In the genomic region with DNA sequence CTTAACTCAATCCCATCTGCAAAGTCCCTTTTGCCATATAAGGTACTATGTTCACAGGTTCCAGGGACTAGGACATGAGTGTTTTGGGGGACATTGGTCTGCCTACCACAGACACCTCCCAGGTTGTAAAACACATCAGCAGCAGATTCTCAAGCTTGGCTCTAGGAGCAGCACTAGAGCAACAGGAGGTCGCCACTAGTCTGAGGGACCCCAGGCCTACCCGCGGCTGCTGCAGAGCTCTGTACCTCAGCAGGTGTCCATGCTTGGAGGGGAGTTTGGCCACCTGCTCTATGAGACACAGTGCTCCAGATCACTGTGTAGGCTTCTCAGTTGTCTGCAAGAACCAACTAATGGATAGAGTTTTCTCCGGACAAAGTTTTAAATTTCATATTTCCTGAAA, we compare ENCODE assay signal across 29 cellular contexts.
"Had no signal": no experiment of that assay in that cellular context is flagged by ENCODE, and none has a peak within 500 bp of the region (broad histone marks: within the 10 kb centered on the region; RNA-seq: fewer than 3 reads in every experiment).

No MANE protein-coding gene starts in this region.

- ATAC-seq: activated naive CD8-positive, alpha-beta T cell treated with anti-CD3 and anti-CD28 coated beads, Interleukin-2, amount 50 U/mL, for 24 hours; activated T-cell treated with anti-CD3 and anti-CD28 coated beads, Interleukin-2, amount 50 U/mL, for 4 hours had no signal

- H3K4me2 ChIP-seq: SK-N-SH had no signal

- H3K4me3 ChIP-seq: Peyer's patch, SJSA1 had no signal

- H3K27me3 ChIP-seq: Peyer's patch, SJSA1 had no signal

- H3K9me3 ChIP-seq: Peyer's patch, SJSA1, SK-N-SH had no signal

- H3K9ac ChIP-seq: SK-N-SH had no signal

- H3K27ac ChIP-seq: Peyer's patch, SJSA1 had no signal

- H3K4me1 ChIP-seq: Peyer's patch, SJSA1 had no signal

- DNase-seq: activated B cell treated with CpG ODN at 0.5 μM for 24 hours; activated CD4-positive, alpha-beta memory T cell treated with anti-CD3 and anti-CD28 coated beads for 36 hours; activated CD4-positive, alpha-beta T cell treated with anti-CD3 and anti-CD28 coated beads for 4 hours; activated CD4-positive, alpha-beta T cell treated with anti-CD3 and anti-CD28 coated beads, Interleukin-2, amount 50 U/mL, for 1 hour; activated CD4-positive, CD25-positive, alpha-beta regulatory T cell treated with anti-CD3 and anti-CD28 coated beads, Interleukin-2, amount 50 U/mL, for 72 hours; activated CD8-positive, alpha-beta memory T cell treated with anti-CD3 and anti-CD28 coated beads, Interleukin-2, amount 50 U/mL, for 4 hours; activated effector memory CD4-positive, alpha-beta T cell treated with Interleukin-2 at 50 U/mL for 16 hours; activated naive CD4-positive, alpha-beta T cell treated with anti-CD3 and anti-CD28 coated beads, Interleukin-2, amount 10 ng/mL, durations not matched to agents 7 days and 5 days; activated naive CD8-positive, alpha-beta T cell treated with anti-CD3 and anti-CD28 coated beads, Interleukin-2, amount 50 U/mL, for 24 hours; activated T-cell treated with anti-CD3 and anti-CD28 coated beads for 4 hours; activated T-cell treated with anti-CD3 and anti-CD28 coated beads, Interleukin-2, amount 50 U/mL, for 4 hours; anterior cingulate cortex; caudate nucleus; cerebellar nuclear complex; NCI-H1092 treated with DMSO at 0.1 percent for 48 hours; NCI-H1417 treated with DMSO at 0.1 percent for 48 hours; NCI-H187 treated with DMSO at 0.1 percent for 48 hours; NCI-H2081; NCI-H2171 treated with DMSO at 0.1 percent for 48 hours; NCI-H2227 treated with DMSO at 0.1 percent for 48 hours; NCI-H446; NCI-H510A treated with DMSO at 0.1 percent for 48 hours; NCI-H526 treated with DMSO at 0.1 percent for 48 hours; NCI-H82; Peyer's patch; RPMI8226; SHP77 treated with DMSO at 0.1 percent for 48 hours; SK-N-SH had no signal

- H3K36me3 ChIP-seq: Peyer's patch, SJSA1 had no signal
